ENCODE assay signal across 2 cellular contexts in genomic region chr3:173742491-173742890, GRCh38.
TF ChIP-seq lines count a peak whose summit lies in the region.

No MANE protein-coding gene starts in this region.

TF ChIP-seq in SK-N-SH, 30 proteins besides CTCF, POLR2A, EP300 and RAD21 (continued from another document):
- TF ChIP-seq REST (IDR thresholded peaks at IDR 0.05; ENCODE audit: low read depth, low read length) (no peak), SMC3 (IDR thresholded peaks at IDR 0.05; ENCODE audit: low read depth, low read length) (no peak), PBX3 (IDR thresholded peaks at IDR 0.05) (no peak), NRF1 (IDR thresholded peaks at IDR 0.05; ENCODE audit: low read depth, low read length) (no peak), FOSL2 (IDR thresholded peaks at IDR 0.05; ENCODE audit: borderline replicate concordance, low read depth) (no peak), RXRA (IDR thresholded peaks at IDR 0.05; ENCODE audit: borderline replicate concordance, low read depth) (no peak), NFIC (IDR thresholded peaks at IDR 0.05; ENCODE audit: borderline replicate concordance) (no peak), GABPA (IDR thresholded peaks at IDR 0.05; ENCODE audit: low read depth) (no peak)

TF ChIP-seq in SK-N-SH treated with all-trans-retinoic acid at 6 μM for 48 hours, 23 proteins besides CTCF, POLR2A, EP300 and RAD21 (continued from another document):
- no peak for TF ChIP-seq BACH2 (CRISPR knock-in tag; IDR thresholded peaks at IDR 0.05; ENCODE audit: borderline replicate concordance)
- TF ChIP-seq ZNF565 (CRISPR knock-in tag; conservative IDR thresholded peaks at IDR 0.05; ENCODE audit: low read depth): no peak
TF ChIP-seq in SK-N-SH treated with all-trans-retinoic acid at 6 μM for 48 hours: peak in this region for 0.
